ENCODE assay signal across 8 cellular contexts in genomic region chr12:121296618-121297476, GRCh38. TPM values are rescaled to one million over a fixed set of nuclear protein-coding genes. Genes with fewer than 3 reads are reported as not detected.
DNase-seq lines count a peak whose midpoint lies in the region; TF ChIP-seq lines count a peak whose summit lies in the region.

Gene CAMKK2, minus strand, starts transcription at chr12:121296709. Its CDS starts 22,183 bp downstream, at chr12:121274526.

- WGBS in trophoblast cell (ENCODE audit: extremely low coverage, insufficient coverage, insufficient read length), result no CpG with 5 or more reads among the region's 104 CpGs

- H3K36me3 ChIP-seq in cardiac muscle cell, result no peaks in the 10 kb centered on the region
- H3K36me3 ChIP-seq in trophoblast cell (ENCODE audit: control insufficient read depth in 1 of 2, insufficient read depth in 2 of 2, low read length in 2 of 2), result no peaks in the 10 kb centered on the region
- H3K36me3 ChIP-seq in tibial artery, result peaks cover 0 to 7% (median 0%) of the 10 kb centered on the region in 3 donors

- H4K8ac ChIP-seq in trophoblast cell (ENCODE audit: low read depth, low read length), result peak within 1 kb of the TSS; percentile 93

- H3K9ac ChIP-seq in trophoblast cell (ENCODE audit: low read length), result peak within 1 kb of the TSS; percentile 69

- H3K14ac ChIP-seq in trophoblast cell (ENCODE audit: low read length), result peak within 1 kb of the TSS; percentile 93

- no peaks in the 10 kb centered on the region for H3K27me3 Mint-ChIP-seq in HFFc6 (ENCODE audit: insufficient read depth)

- peak within 1 kb of the TSS; percentile 54 for H2BK12ac ChIP-seq in trophoblast cell (ENCODE audit: low read length)

- H3K9me3 ChIP-seq in cardiac muscle cell (ENCODE audit: low read depth), result no peaks in the 10 kb centered on the region
- no peaks in the 10 kb centered on the region for H3K9me3 ChIP-seq in trophoblast cell (ENCODE audit: insufficient read depth, low read depth, low read length)
- no peaks in the 10 kb centered on the region for H3K9me3 ChIP-seq in tibial artery

- peak within 1 kb of the TSS; percentile 52 for H2BK120ac ChIP-seq in trophoblast cell (ENCODE audit: insufficient read depth, low read length, poor library complexity)

- H4K12ac ChIP-seq in trophoblast cell (ENCODE audit: low read depth, low read length), result peak within 1 kb of the TSS; percentile 94

- H3K4me1 Mint-ChIP-seq in HFFc6 (ENCODE audit: low read depth), result peaks cover 12% of the 10 kb centered on the region

- TF ChIP-seq CTCF in HFFc6 (IDR thresholded peaks at IDR 0.05) (peak; percentile 34), cardiac muscle cell (IDR thresholded peaks at IDR 0.05; ENCODE audit: low read depth, low read length) (peak; percentile 2), tibial artery (IDR thresholded peaks at IDR 0.05) (no peak)

- DNase-seq in HFFc6 (peak; percentile 50), NCI-H1048 (lab: John Stamatoyannopoulos, UW) (peak; percentile 46), SW480 (ENCODE audit: low spot score) (peak; percentile 67), cardiac muscle cell (ENCODE audit: low read depth in 1 of 2, low spot score in 1 of 2) (peak; percentile 86 to 91), trophoblast cell (peak; percentile 68 to 87), tibial artery (peak; percentile 76 to 89)
- DNase-seq in activated naive CD8-positive, alpha-beta T cell treated with anti-CD3 and anti-CD28 coated beads, Interleukin-2, amount 50 U/mL, for 16 hours (ENCODE audit: low read depth, low spot score), result peak; percentile 70

- peak within 1 kb of the TSS; percentile 71 for H3K27ac Mint-ChIP-seq in HFFc6

- peak within 1 kb of the TSS; percentile 96 for H2AFZ ChIP-seq in trophoblast cell (ENCODE audit: insufficient read depth, low read length, poor library complexity)

- H3K79me2 ChIP-seq in trophoblast cell (ENCODE audit: control insufficient read depth, insufficient read depth, low read length, poor library complexity), result peaks cover 11% of the 10 kb centered on the region

- H4K91ac ChIP-seq in trophoblast cell (ENCODE audit: low read depth, low read length), result peak within 1 kb of the TSS; percentile 94

- intact Hi-C loops in tibial artery (cut with DNase I; ENCODE audit: low total_unique reads), result no loop called here

- H3K27me3 ChIP-seq in cardiac muscle cell, result no peaks in the 10 kb centered on the region
- no peaks in the 10 kb centered on the region for H3K27me3 ChIP-seq in trophoblast cell (ENCODE audit: insufficient read depth, low read length)
- no peaks in the 10 kb centered on the region for H3K27me3 ChIP-seq in tibial artery

- H3K9me3 Mint-ChIP-seq in HFFc6, result no peaks in the 10 kb centered on the region

- H3K4me3 Mint-ChIP-seq in HFFc6, result peak within 1 kb of the TSS; percentile 92

- peaks cover 13% of the 10 kb centered on the region for H3K79me1 ChIP-seq in trophoblast cell (ENCODE audit: low read length)

- peak within 1 kb of the TSS; percentile 94 for H3K18ac ChIP-seq in trophoblast cell (ENCODE audit: low read length)

- TF ChIP-seq POLR2A in GM10847 (IDR thresholded peaks at IDR 0.05; ENCODE audit: extremely low read depth, insufficient read length), result peak; percentile 58

- peak within 1 kb of the TSS; percentile 57 for H2BK5ac ChIP-seq in trophoblast cell (ENCODE audit: low read depth, low read length, poor library complexity)

- H3K36me3 Mint-ChIP-seq in HFFc6 (ENCODE audit: low read depth), result no peaks in the 10 kb centered on the region

- peak within 1 kb of the TSS; percentile 96 for H3K4me3 ChIP-seq in cardiac muscle cell
- H3K4me3 ChIP-seq in trophoblast cell (ENCODE audit: low read depth, low read length), result peak within 1 kb of the TSS; percentile 95
- peak within 1 kb of the TSS; percentile 87 to 96 for H3K4me3 ChIP-seq in tibial artery

- peak within 1 kb of the TSS; percentile 98 for H3K4me2 ChIP-seq in trophoblast cell (ENCODE audit: low read length)

- H3K4ac ChIP-seq in trophoblast cell (ENCODE audit: low read depth, low read length), result peak within 1 kb of the TSS; percentile 73

- H2AK5ac ChIP-seq in trophoblast cell (ENCODE audit: low read length), result peak within 1 kb of the TSS; percentile 68

- H3K27ac ChIP-seq in cardiac muscle cell (peak within 1 kb of the TSS; percentile 41), trophoblast cell (ENCODE audit: low read depth, low read length) (peak within 1 kb of the TSS; percentile 77), tibial artery (peak within 1 kb of the TSS; percentile 79 to 82)

- H3K23ac ChIP-seq in trophoblast cell (ENCODE audit: low read length), result no peak within 1 kb of the TSS

- H3K4me1 ChIP-seq in cardiac muscle cell (ENCODE audit: low read depth) (no peaks in the 10 kb centered on the region), trophoblast cell (ENCODE audit: control insufficient read depth in 1 of 2, insufficient read depth in 2 of 2, low read length in 2 of 2) (peaks cover 8 to 13% of the 10 kb centered on the region in 2 experiments), tibial artery (peaks cover 0 to 26% (median 16%) of the 10 kb centered on the region in 4 donors)

RNA-seq across cellular contexts. Expression of gene CAMKK2, which starts in this region (rescaled TPM):
- 10 to 100 TPM; 27.8 to 35.3 (median 31.1) TPM for total RNA-seq in HFFc6 (2021; fragmentation: NEBNext Ultra II Directional; extraction: Animal tissue kit (Norgen Biotek cat#: 25700))
- total RNA-seq in cardiac muscle cell, result 15.0 and 18.6 TPM in 2 replicates
- polyA plus RNA-seq in cardiac muscle cell, result 22.9 and 24.2 TPM in 2 replicates
- polyA plus RNA-seq in trophoblast cell (2013), result 10.5 and 11.5 TPM in 2 replicates

Comparison
In these comparisons a context has a peak if more than half of its experiments do, and no peak if none do; other contexts are left out.
1. Peak in every context shown above with its lines: DNase-seq, H3K4me3 ChIP-seq and H3K27ac ChIP-seq.
2. CTCF ChIP-seq: peak in HFFc6 (single experiment) and cardiac muscle cell (single experiment); none in tibial artery (0 of 2).